19 cellular contexts compared by ENCODE assay signal in genomic region chr6:148470141-148470540, GRCh38.
"Had no signal": no experiment of that assay in that cellular context is flagged by ENCODE, and none has a peak within 500 bp of the region (broad histone marks: within the 10 kb centered on the region; RNA-seq: fewer than 3 reads in every experiment).

No MANE protein-coding gene starts in this region.

- H3K4me1 ChIP-seq: SJCRH30 had no signal

- H3K36me3 Mint-ChIP-seq: activated naive CD8-positive, alpha-beta T cell treated with anti-CD3 and anti-CD28 coated beads for 36 hours; naive thymus-derived CD4-positive, alpha-beta T cell had no signal

- H3K9me3 ChIP-seq: esophagus muscularis mucosa, lower lobe of right lung, right atrium auricular region, SJCRH30 had no signal

- H3K27ac ChIP-seq: esophagus muscularis mucosa, lower lobe of right lung, SJCRH30 had no signal

- H3K9me3 Mint-ChIP-seq: activated CD8-positive, alpha-beta T cell treated with anti-CD3 and anti-CD28 coated beads for 36 hours; activated naive CD8-positive, alpha-beta T cell treated with anti-CD3 and anti-CD28 coated beads for 36 hours; naive thymus-derived CD4-positive, alpha-beta T cell had no signal

- H3K4me3 Mint-ChIP-seq: activated CD4-positive, alpha-beta T cell treated with anti-CD3 and anti-CD28 coated beads for 36 hours; activated CD8-positive, alpha-beta T cell treated with anti-CD3 and anti-CD28 coated beads for 36 hours; activated naive CD8-positive, alpha-beta T cell treated with anti-CD3 and anti-CD28 coated beads for 36 hours; naive thymus-derived CD4-positive, alpha-beta T cell had no signal

- H3K27me3 Mint-ChIP-seq: progenitor cell of endocrine pancreas had no signal

- ATAC-seq: activated CD4-positive, alpha-beta T cell treated with anti-CD3 and anti-CD28 coated beads for 36 hours; activated CD8-positive, alpha-beta T cell treated with anti-CD3 and anti-CD28 coated beads for 36 hours; naive thymus-derived CD4-positive, alpha-beta T cell; stimulated activated naive CD8-positive, alpha-beta T cell treated with anti-CD3 and anti-CD28 coated beads, Interleukin-15, Interleukin-2, amounts not matched to agents 100 U/mL and 50 U/mL, for 24 hours had no signal

- DNase-seq: activated CD4-positive, alpha-beta T cell treated with anti-CD3 and anti-CD28 coated beads for 36 hours; activated CD8-positive, alpha-beta memory T cell treated with anti-CD3 and anti-CD28 coated beads, Interleukin-2, amount 50 U/mL, for 4 hours; activated CD8-positive, alpha-beta T cell treated with anti-CD3 and anti-CD28 coated beads for 36 hours; activated naive CD8-positive, alpha-beta T cell treated with anti-CD3 and anti-CD28 coated beads for 36 hours; amygdala; hippocampal formation; kidney glomerular epithelial cell; lower lobe of right lung; midbrain; naive thymus-derived CD4-positive, alpha-beta T cell; SJCRH30; stimulated activated naive CD8-positive, alpha-beta T cell treated with anti-CD3 and anti-CD28 coated beads, Interleukin-15, Interleukin-2, amounts not matched to agents 100 U/mL and 50 U/mL, for 24 hours; T-helper 2 cell; trophoblast cell had no signal

- FAIRE-seq: endometrium had no signal

- H3K4me1 Mint-ChIP-seq: activated CD4-positive, alpha-beta T cell treated with anti-CD3 and anti-CD28 coated beads for 36 hours; activated naive CD8-positive, alpha-beta T cell treated with anti-CD3 and anti-CD28 coated beads for 36 hours had no signal

- H3K27me3 ChIP-seq: esophagus muscularis mucosa, right atrium auricular region, SJCRH30 had no signal

- H3K4me3 ChIP-seq: esophagus muscularis mucosa, lower lobe of right lung, right atrium auricular region, SJCRH30, skin epidermis had no signal

- H3K27ac Mint-ChIP-seq: activated CD4-positive, alpha-beta T cell treated with anti-CD3 and anti-CD28 coated beads for 36 hours; activated CD8-positive, alpha-beta T cell treated with anti-CD3 and anti-CD28 coated beads for 36 hours; activated naive CD8-positive, alpha-beta T cell treated with anti-CD3 and anti-CD28 coated beads for 36 hours; naive thymus-derived CD4-positive, alpha-beta T cell; progenitor cell of endocrine pancreas had no signal
